ENCODE assay signal across 16 cellular contexts in genomic region chr6:68640506-68640875, GRCh38. TPM values are rescaled to one million over a fixed set of nuclear protein-coding genes. Genes with fewer than 3 reads are reported as not detected.
A peak's percentile ranks its signal among the peaks of the same experiment; 100 is the strongest.
DNase-seq lines count a peak whose midpoint lies in the region; ATAC-seq, FAIRE-seq and TF ChIP-seq lines count a peak whose summit lies in the region.
"Had no signal": no experiment of that assay in that cellular context is flagged by ENCODE, and none has a peak within 500 bp of the region (broad histone marks: within the 10 kb centered on the region; RNA-seq: fewer than 3 reads in every experiment).

No MANE protein-coding gene starts in this region.

- H3K4me2 ChIP-seq in smooth muscle cell: peak overlapping the region; percentile 86

- H2AFZ ChIP-seq in smooth muscle cell (ENCODE audit: low read depth): peak overlapping the region; percentile 80

- POLR2A ChIA-PET in activated CD8-positive, alpha-beta T cell treated with anti-CD3 and anti-CD28 coated beads, Interleukin-2, amount 10 ng/mL, durations not matched to agents 7 days and 5 days (lab: Charles Lee): no interaction called here

- H3K79me2 ChIP-seq in smooth muscle cell (ENCODE audit: low read depth): no peaks in the 10 kb centered on the region

- H3K9me3 Mint-ChIP-seq in activated CD8-positive, alpha-beta T cell treated with anti-CD3 and anti-CD28 coated beads, Interleukin-2, amount 10 ng/mL, durations not matched to agents 7 days and 5 days (ENCODE audit: insufficient read depth): no peaks in the 10 kb centered on the region
- H3K9me3 Mint-ChIP-seq: CD4-positive, alpha-beta T cell had no signal

- no peaks in the 10 kb centered on the region for H3F3A ChIP-seq in smooth muscle cell (ENCODE audit: low read depth)

- no peak for ATAC-seq in activated CD8-positive, alpha-beta T cell treated with anti-CD3 and anti-CD28 coated beads, Interleukin-2, amount 10 ng/mL, durations not matched to agents 7 days and 5 days

- H3K4me1 ChIP-seq in smooth muscle cell (ENCODE audit: low read depth): peaks cover 9% of the 10 kb centered on the region
- H3K4me1 ChIP-seq: prostate gland had no signal

- FAIRE-seq in D721Med (lab: Jason Lieb, UNC): no peak
- FAIRE-seq: TTC549 had no signal

- H3K36me3 Mint-ChIP-seq in activated CD8-positive, alpha-beta T cell treated with anti-CD3 and anti-CD28 coated beads, Interleukin-2, amount 10 ng/mL, durations not matched to agents 7 days and 5 days (ENCODE audit: low read depth): no peaks in the 10 kb centered on the region

- H3K27me3 ChIP-seq in H7 (ENCODE audit: control insufficient read depth, insufficient read depth, low read length): peaks cover 26% of the 10 kb centered on the region
- H3K27me3 ChIP-seq in smooth muscle cell (ENCODE audit: low read depth): peaks cover 56% of the 10 kb centered on the region

- peaks cover 7% of the 10 kb centered on the region for H3K4me1 Mint-ChIP-seq in activated CD8-positive, alpha-beta T cell treated with anti-CD3 and anti-CD28 coated beads, Interleukin-2, amount 10 ng/mL, durations not matched to agents 7 days and 5 days (ENCODE audit: low read depth)

- no peak overlapping the region for H3K27ac ChIP-seq in smooth muscle cell (ENCODE audit: low read depth)
- H3K27ac ChIP-seq: prostate gland had no signal

- H3K4me3 Mint-ChIP-seq in activated CD8-positive, alpha-beta T cell treated with anti-CD3 and anti-CD28 coated beads, Interleukin-2, amount 10 ng/mL, durations not matched to agents 7 days and 5 days: no peak overlapping the region
- H3K4me3 Mint-ChIP-seq: CD4-positive, alpha-beta T cell had no signal

- H3K9ac ChIP-seq in smooth muscle cell (ENCODE audit: low read depth): no peak overlapping the region

- H3K27ac Mint-ChIP-seq in activated CD8-positive, alpha-beta T cell treated with anti-CD3 and anti-CD28 coated beads, Interleukin-2, amount 10 ng/mL, durations not matched to agents 7 days and 5 days: no peak overlapping the region
- H3K27ac Mint-ChIP-seq: CD4-positive, alpha-beta T cell had no signal

- H4K20me1 ChIP-seq in smooth muscle cell (ENCODE audit: low read depth): no peaks in the 10 kb centered on the region

- CTCF ChIA-PET in activated CD8-positive, alpha-beta T cell treated with anti-CD3 and anti-CD28 coated beads, Interleukin-2, amount 10 ng/mL, durations not matched to agents 7 days and 5 days (lab: Charles Lee): no interaction called here

- 10% methylated on average over 3 of the region's 3 CpGs for WGBS in smooth muscle cell (ENCODE audit: low lambda C conversion rate)

- no peak for TF ChIP-seq CTCF in smooth muscle cell (IDR thresholded peaks at IDR 0.05; ENCODE audit: borderline replicate concordance, insufficient read depth, poor library complexity, severe bottlenecking)
- no peak for TF ChIP-seq CTCF in D721Med (IDR thresholded peaks at IDR 0.05; ENCODE audit: insufficient read depth, missing control alignments)

- peaks cover 20% of the 10 kb centered on the region for H3K27me3 Mint-ChIP-seq in activated CD8-positive, alpha-beta T cell treated with anti-CD3 and anti-CD28 coated beads, Interleukin-2, amount 10 ng/mL, durations not matched to agents 7 days and 5 days (ENCODE audit: low read depth)

- DNase-seq in H7 (no peak), cerebellar cortex (ENCODE audit: low spot score) (peak; percentile 60), smooth muscle cell (lab: John Stamatoyannopoulos, UW; ENCODE audit: unreplicated experiment) (no peak), D721Med (ENCODE audit: insufficient read length, low spot score) (no peak), activated gamma-delta T cell treated with Interleukin-2 at 50 U/mL for 16 hours (no peak), HUDEP-2 (lab: John Stamatoyannopoulos, UW; ENCODE audit: unreplicated experiment in 76 of 76) (no peak)
- DNase-seq in activated CD8-positive, alpha-beta T cell treated with anti-CD3 and anti-CD28 coated beads, Interleukin-2, amount 10 ng/mL, durations not matched to agents 7 days and 5 days: no peak
- DNase-seq: activated CD8-positive, alpha-beta memory T cell treated with anti-CD3 and anti-CD28 coated beads, Interleukin-2, amount 50 U/mL, for 48 hours; CD4-positive, alpha-beta T cell; GOT3; KG1; NCI-H2171; RPMI8226 had no signal

- H3K4me3 ChIP-seq in H7 (ENCODE audit: insufficient read depth, low read depth, low read length): peak overlapping the region; percentile 43
- peak overlapping the region; percentile 62; the same call in 1 of the 2 replicates for H3K4me3 ChIP-seq in iPS-18c (ENCODE audit: insufficient read depth, low read depth, low read length)
- peak overlapping the region; percentile 48 for H3K4me3 ChIP-seq in smooth muscle cell
- H3K4me3 ChIP-seq: prostate gland had no signal

- H3K36me3 ChIP-seq in H7 (replicated peaks; ENCODE audit: control insufficient read depth, insufficient read depth, low read length): no peaks in the 10 kb centered on the region
- no peaks in the 10 kb centered on the region for H3K36me3 ChIP-seq in smooth muscle cell (ENCODE audit: low read depth)
- H3K36me3 ChIP-seq: prostate gland had no signal

- H3K9me3 ChIP-seq in iPS-18c (ENCODE audit: control insufficient read depth, insufficient read depth, low read length) (no peaks in the 10 kb centered on the region), smooth muscle cell (replicated peaks; ENCODE audit: low read depth) (no peaks in the 10 kb centered on the region)
- H3K9me3 ChIP-seq: prostate gland had no signal

RNA-seq across cellular contexts. Expression of gene ADGRB3, which starts 5.4 kb away (rescaled TPM):
- 0.21 and 0.22 TPM in 2 replicates for total RNA-seq in H7 (2014; rRNA removed; shearing (Covaris generic))
- total RNA-seq in smooth muscle cell: 0.63 and 0.85 TPM in 2 replicates
- polyA plus RNA-seq in smooth muscle cell: 0.34 and 0.56 TPM in 2 replicates
- not detected for total RNA-seq in activated CD8-positive, alpha-beta T cell treated with anti-CD3 and anti-CD28 coated beads, Interleukin-2, amount 10 ng/mL, durations not matched to agents 7 days and 5 days
- total RNA-seq: CD4-positive, alpha-beta T cell had no signal
